In the genomic region with DNA sequence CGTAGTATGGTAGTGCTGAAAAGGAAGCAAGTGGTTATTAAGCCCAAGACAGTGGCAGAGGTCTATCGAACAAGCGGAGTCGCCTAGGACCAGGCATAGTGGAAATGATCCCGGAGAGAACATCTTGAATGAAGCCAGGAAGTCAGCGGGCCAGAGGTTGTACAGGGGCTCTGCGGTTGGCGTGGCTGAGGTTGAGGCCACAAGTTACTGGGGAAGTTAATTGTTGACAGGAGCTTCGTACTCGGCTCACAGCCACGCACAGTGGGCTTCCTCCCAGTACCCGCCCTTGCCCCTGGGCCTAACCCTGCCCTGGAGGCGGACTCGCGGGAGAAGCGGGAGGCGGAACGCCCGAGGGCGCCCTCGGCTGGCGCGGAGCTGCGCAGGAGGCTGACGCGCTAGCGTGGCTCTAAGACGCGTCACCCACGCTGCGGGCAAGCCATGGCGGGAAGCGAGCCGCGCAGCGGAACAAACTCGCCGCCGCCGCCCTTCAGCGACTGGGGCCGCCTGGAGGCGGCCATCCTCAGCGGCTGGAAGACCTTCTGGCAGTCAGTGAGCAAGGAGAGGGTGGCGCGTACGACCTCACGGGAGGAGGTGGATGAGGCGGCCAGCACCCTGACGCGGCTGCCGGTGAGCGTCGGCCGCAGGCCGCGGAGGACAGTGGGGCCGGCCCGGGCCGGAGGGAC, we compare ENCODE assay signal across 8 cellular contexts. TPM values are rescaled to one million over a fixed set of nuclear protein-coding genes. Genes with fewer than 3 reads are reported as not detected.
DNase-seq lines count a peak whose midpoint lies in the region; ATAC-seq and TF ChIP-seq lines count a peak whose summit lies in the region.

A gene with protein sequence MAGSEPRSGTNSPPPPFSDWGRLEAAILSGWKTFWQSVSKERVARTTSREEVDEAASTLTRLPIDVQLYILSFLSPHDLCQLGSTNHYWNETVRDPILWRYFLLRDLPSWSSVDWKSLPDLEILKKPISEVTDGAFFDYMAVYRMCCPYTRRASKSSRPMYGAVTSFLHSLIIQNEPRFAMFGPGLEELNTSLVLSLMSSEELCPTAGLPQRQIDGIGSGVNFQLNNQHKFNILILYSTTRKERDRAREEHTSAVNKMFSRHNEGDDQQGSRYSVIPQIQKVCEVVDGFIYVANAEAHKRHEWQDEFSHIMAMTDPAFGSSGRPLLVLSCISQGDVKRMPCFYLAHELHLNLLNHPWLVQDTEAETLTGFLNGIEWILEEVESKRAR (plus strand): TSS at position 410 of the 683 bp plus-strand sequence. CDS start 29 bp downstream, at position 439.

- peak within 1 kb of the TSS; percentile 57 for H2BK5ac ChIP-seq in mesenchymal stem cell (ENCODE audit: low read depth, low read length, poor library complexity, severe bottlenecking)

- peak within 1 kb of the TSS; percentile 66 to 74 for H3K14ac ChIP-seq in mesenchymal stem cell (ENCODE audit: low read length in 2 of 2)

- H3K27ac ChIP-seq in HL-60 (replicated peaks) (peak within 1 kb of the TSS; percentile 92), mesenchymal stem cell (ENCODE audit: low read length, poor library complexity, severe bottlenecking) (no peak within 1 kb of the TSS)

- H2BK12ac ChIP-seq in mesenchymal stem cell (ENCODE audit: low read length in 2 of 2), result peak within 1 kb of the TSS in 1 of 2 experiments; percentile 84

- peak within 1 kb of the TSS; percentile 65 for H3K4me3 ChIP-seq in HL-60 (replicated peaks; ENCODE audit: insufficient read depth, low read length)
- peak within 1 kb of the TSS; percentile 54 to 90 for H3K4me3 ChIP-seq in mesenchymal stem cell (ENCODE audit: insufficient read depth in 1 of 2, low read depth in 1 of 2, low read length in 2 of 2)

- peak within 1 kb of the TSS in 1 of 2 experiments; percentile 2 for H3K23ac ChIP-seq in mesenchymal stem cell (ENCODE audit: low read length in 2 of 2)

- H3K36me3 ChIP-seq in mesenchymal stem cell (ENCODE audit: control insufficient read depth in 1 of 2, insufficient read depth in 2 of 2, low read depth in 1 of 2, low read length in 2 of 2), result peaks cover 9 to 24% of the 10 kb centered on the region in 2 experiments

- peak within 1 kb of the TSS; percentile 94 for H4K91ac ChIP-seq in mesenchymal stem cell (ENCODE audit: low read length)

- H3K27me3 ChIP-seq in HL-60 (ENCODE audit: insufficient read depth, poor library complexity, severe bottlenecking) (no peaks in the 10 kb centered on the region), mesenchymal stem cell (ENCODE audit: control insufficient read depth in 1 of 2, insufficient read depth in 1 of 2, low read length in 2 of 2) (no peaks in the 10 kb centered on the region)

- no peaks in the 10 kb centered on the region for H3K79me1 ChIP-seq in mesenchymal stem cell (replicated peaks; ENCODE audit: low read length, poor library complexity, severe bottlenecking)

- DNase-seq in CMK (ENCODE audit: low read depth) (peak; percentile 80), HL-60 (ENCODE audit: low read depth in 1 of 2, low spot score in 1 of 2) (peak; percentile 58 to 91), NK-92 (lab: John Stamatoyannopoulos, UW; ENCODE audit: unreplicated experiment) (peak; percentile 18), mesenchymal stem cell (peak; percentile 86)
- DNase-seq in activated CD8-positive, alpha-beta memory T cell treated with anti-CD3 and anti-CD28 coated beads for 24 hours, result peak; percentile 94
- peak; percentile 73 for DNase-seq in effector CD8-positive, alpha-beta T cell (lab: John Stamatoyannopoulos, UW)
- DNase-seq in stimulated activated CD8-positive, alpha-beta memory T cell treated with anti-CD3 and anti-CD28 coated beads, Interleukin-15, amount 100 ng/mL, for 1 hour (ENCODE audit: low read depth), result peak; percentile 67

- H3K9ac ChIP-seq in mesenchymal stem cell (ENCODE audit: low read length), result peak within 1 kb of the TSS; percentile 96

- H4K8ac ChIP-seq in mesenchymal stem cell (ENCODE audit: low read length), result peak within 1 kb of the TSS; percentile 98

- TF ChIP-seq CTCF in HL-60 (IDR thresholded peaks at IDR 0.05; ENCODE audit: insufficient read depth, low read length), result peak; percentile 49

- peak within 1 kb of the TSS; percentile 94 for H2AFZ ChIP-seq in mesenchymal stem cell (ENCODE audit: low read depth, low read length)

- ATAC-seq in GM19463 (IDR thresholded peaks at IDR 0.05; ENCODE audit: unreplicated experiment), result peak; percentile 92

- H2BK120ac ChIP-seq in mesenchymal stem cell (ENCODE audit: low read depth, low read length), result peak within 1 kb of the TSS; percentile 85

- no peaks in the 10 kb centered on the region for H3K9me3 ChIP-seq in mesenchymal stem cell (ENCODE audit: control insufficient read depth, low read length)

- peak within 1 kb of the TSS; percentile 70 for H3K4me2 ChIP-seq in mesenchymal stem cell (ENCODE audit: low read length, poor library complexity, severe bottlenecking)

- H2BK15ac ChIP-seq in mesenchymal stem cell (ENCODE audit: low read depth, poor library complexity, severe bottlenecking), result peak within 1 kb of the TSS; percentile 97

- peak within 1 kb of the TSS; percentile 62 to 98 for H3K18ac ChIP-seq in mesenchymal stem cell (ENCODE audit: low read depth in 1 of 2, low read length in 2 of 2)

- peaks cover 7% of the 10 kb centered on the region for H3K4me1 ChIP-seq in mesenchymal stem cell (ENCODE audit: control insufficient read depth, insufficient read depth, low read depth, low read length)

- no peak within 1 kb of the TSS for H2AK5ac ChIP-seq in mesenchymal stem cell (ENCODE audit: low read length, severe bottlenecking)

- WGBS in mesenchymal stem cell, result 4% methylated on average over 60 of the region's 60 CpGs

- peak within 1 kb of the TSS; percentile 81 to 99 for H3K4ac ChIP-seq in mesenchymal stem cell (ENCODE audit: low read depth in 1 of 2, low read length in 2 of 2)

RNA-seq across cellular contexts. Expression of the gene that starts here (rescaled TPM):
- 6.7 TPM for polyA plus RNA-seq in mesenchymal stem cell (2013, experiment 1 of 2)
- polyA plus RNA-seq in mesenchymal stem cell (2013, experiment 2 of 2), result 7.2 TPM

Comparison
In these comparisons a context has a peak if more than half of its experiments do, and no peak if none do; other contexts are left out.
1. DNase-seq: peak in every context shown above with its lines; median percentile 94 in activated CD8-positive, alpha-beta memory T cell treated with anti-CD3 and anti-CD28 coated beads for 24 hours; 86 in mesenchymal stem cell; 80 in CMK; 74 in HL-60; 73 in effector CD8-positive, alpha-beta T cell; 67 in stimulated activated CD8-positive, alpha-beta memory T cell treated with anti-CD3 and anti-CD28 coated beads, Interleukin-15, amount 100 ng/mL, for 1 hour; 18 in NK-92.